8 cellular contexts compared by ENCODE assay signal in genomic region chr19:48925890-48926289, GRCh38. TPM values are rescaled to one million over a fixed set of nuclear protein-coding genes. Genes with fewer than 3 reads are reported as not detected.
"Had no signal": no experiment of that assay in that cellular context is flagged by ENCODE, and none has a peak within 500 bp of the region (broad histone marks: within the 10 kb centered on the region; RNA-seq: fewer than 3 reads in every experiment).

No MANE protein-coding gene starts in this region.

RNA-seq across cellular contexts. Expression of gene DHDH, which starts 7.6 kb away (rescaled TPM):
- total RNA-seq: NCI-H460; Right ventricle myocardium superior; RPMI7951; SJCRH30; T-helper 1 cell treated with Interleukin-12 subunit alpha and Interleukin-12 subunit beta and Interleukin-4 antibody, amounts not matched to agents 30 ng/mL and 1 ng/mL, for 36 hours had no signal

RNA-seq across cellular contexts. Expression of gene TULP2, which starts 27.3 kb away (rescaled TPM):
- total RNA-seq: activated CD8-positive, alpha-beta memory T cell treated with anti-CD3 and anti-CD28 coated beads for 36 hours; activated T-helper 17 cell treated with anti-CD3 and anti-CD28 coated beads, Interleukin-2, amount 50 U/mL, for 72 hours; NCI-H460; Right ventricle myocardium superior; RPMI7951; SJCRH30; T-helper 1 cell treated with Interleukin-12 subunit alpha and Interleukin-12 subunit beta and Interleukin-4 antibody, amounts not matched to agents 30 ng/mL and 1 ng/mL, for 36 hours had no signal
- polyA plus RNA-seq: IgD-negative memory B cell had no signal
